ENCODE assay signal across 11 cellular contexts in the genomic region with DNA sequence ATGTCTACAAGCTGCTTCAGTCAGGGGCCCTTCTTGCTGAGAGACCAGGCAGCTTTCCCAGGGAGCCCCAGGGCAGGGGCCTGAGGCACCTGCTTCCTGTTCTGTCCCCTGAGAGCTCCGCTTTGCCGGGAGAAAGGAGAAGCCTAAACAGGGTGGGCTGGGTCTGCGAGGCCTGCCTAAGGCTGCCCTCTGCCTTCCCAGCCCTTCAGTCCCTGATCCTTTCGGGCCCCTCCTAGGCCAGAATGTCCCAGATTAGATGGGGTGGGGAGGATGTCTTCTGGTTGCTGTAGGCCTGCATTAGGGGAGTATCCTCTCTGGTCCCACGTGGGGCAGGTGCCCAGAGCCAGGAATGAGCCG.
A peak's percentile ranks its signal among the peaks of the same experiment; 100 is the strongest.
DNase-seq lines count a peak whose midpoint lies in the region; ATAC-seq, FAIRE-seq and TF ChIP-seq lines count a peak whose summit lies in the region.
"Had no signal": no experiment of that assay in that cellular context is flagged by ENCODE, and none has a peak within 500 bp of the region (broad histone marks: within the 10 kb centered on the region; RNA-seq: fewer than 3 reads in every experiment).

No MANE protein-coding gene starts in this region.

- H2AFZ ChIP-seq in H1 (ENCODE audit: low read length) (no peak overlapping the region), neuronal stem cell (ENCODE audit: low read length) (peak overlapping the region; percentile 53)

- DNase-seq in DMS79 (lab: John Stamatoyannopoulos, UW), result peak; percentile 19
- peak; percentile 69 for DNase-seq in NCI-H1436 (lab: John Stamatoyannopoulos, UW)
- no peak for DNase-seq in H1 (ENCODE audit: low read depth in 1 of 2, low spot score in 2 of 2)
- no peak for DNase-seq in neuronal stem cell (ENCODE audit: low spot score)
- DNase-seq in NCI-H748 treated with DMSO at 0.1 percent for 48 hours (lab: John Stamatoyannopoulos, UW), result no peak
- DNase-seq in GF-D8 (lab: John Stamatoyannopoulos, UW), result no peak
- DNase-seq in left lobe of liver (ENCODE audit: low spot score), result no peak
- DNase-seq: activated CD4-positive, alpha-beta T cell treated with anti-CD3 and anti-CD28 coated beads for 4 hours; stimulated activated naive CD8-positive, alpha-beta T cell treated with anti-CD3 and anti-CD28 coated beads, Interleukin-15, Interleukin-2, amounts not matched to agents 100 U/mL and 50 U/mL, for 24 hours had no signal

- H4K5ac ChIP-seq in H1 (ENCODE audit: insufficient read length, low read depth, low read length), result peak overlapping the region; percentile 53

- H3K27me3 ChIP-seq in H1 (replicated peaks in 1 of 4; ENCODE audit: control insufficient read depth in 3 of 4, extremely low read depth in 1 of 4, insufficient read depth in 3 of 4, low read length in 3 of 4), result no peaks in the 10 kb centered on the region
- H3K27me3 ChIP-seq in neuronal stem cell (ENCODE audit: control insufficient read depth in 3 of 3, insufficient read depth in 3 of 3, low read depth in 1 of 3, low read length in 3 of 3), result no peaks in the 10 kb centered on the region
- H3K27me3 ChIP-seq: SJSA1 had no signal

- FAIRE-seq in H1 (lab: Jason Lieb, UNC), result no peak

- H3K56ac ChIP-seq in H1 (replicated peaks; ENCODE audit: insufficient read length, low read depth, low read length), result peak overlapping the region; percentile 43

- H3K4ac ChIP-seq in H1 (replicated peaks; ENCODE audit: insufficient read length, low read depth, low read length) (peak overlapping the region; percentile 83), neuronal stem cell (ENCODE audit: low read length) (no peak overlapping the region)

- H4K8ac ChIP-seq in H1 (ENCODE audit: extremely low read depth, insufficient read depth, low read length), result 0 out of 2 replicates have a peak overlapping the region, but pooled peaks have one; percentile 47
- no peak overlapping the region for H4K8ac ChIP-seq in neuronal stem cell (ENCODE audit: low read depth, low read length)

- no peak for TF ChIP-seq EP300 in H1 (IDR thresholded peaks at IDR 0.05; ENCODE audit: borderline replicate concordance in 1 of 2, low read depth in 2 of 2, low read length in 2 of 2)

- peaks cover 43 to 70% (median 59%) of the 10 kb centered on the region in 4 experiments for H3K4me1 ChIP-seq in H1 (replicated peaks in 1 of 4; ENCODE audit: control insufficient read depth in 3 of 4, insufficient read depth in 4 of 4, low read length in 3 of 4)
- H3K4me1 ChIP-seq in neuronal stem cell (ENCODE audit: control insufficient read depth in 2 of 2, insufficient read depth in 1 of 2, low read depth in 1 of 2, low read length in 2 of 2), result peaks cover 55 to 58% of the 10 kb centered on the region in 2 donors

- POLR2A ChIA-PET in H1 (lab: Charles Lee; ENCODE audit: partially characterized antibody), result interaction anchor here (0.8 to 6.7 kb wide), 27 partner anchors 8 to 283 kb away, joined by 3 to 60 read pairs (median 4); a partner anchor contains a TSS

- no peak for TF ChIP-seq CTCF in H1 (IDR thresholded peaks at IDR 0.05; ENCODE audit: control extremely low read depth in 1 of 3, insufficient read depth in 1 of 3, low read depth in 1 of 3, low read length in 3 of 3)

- H2BK15ac ChIP-seq in H1 (ENCODE audit: low read length) (0 out of 2 replicates have a peak overlapping the region, but pooled peaks have one; percentile 48), neuronal stem cell (ENCODE audit: low read length) (no peak overlapping the region)

- H2BK5ac ChIP-seq in H1 (ENCODE audit: low read depth, low read length), result peak overlapping the region; percentile 96
- H2BK5ac ChIP-seq in neuronal stem cell (ENCODE audit: low read length), result peak overlapping the region; percentile 97

- peak overlapping the region; percentile 92 for H4K91ac ChIP-seq in H1 (replicated peaks; ENCODE audit: insufficient read length, low read length)
- H4K91ac ChIP-seq in neuronal stem cell (ENCODE audit: low read depth, low read length, poor library complexity), result no peak overlapping the region

- H2BK20ac ChIP-seq in H1 (ENCODE audit: low read length), result peak overlapping the region; percentile 73

- no peaks in the 10 kb centered on the region for H4K20me1 ChIP-seq in H1 (replicated peaks in 1 of 2; ENCODE audit: control insufficient read depth in 1 of 2, insufficient read depth in 2 of 2, low read length in 2 of 2)

- peaks cover 6% of the 10 kb centered on the region; the same call in 1 of the 2 replicates for H3K23me2 ChIP-seq in H1 (ENCODE audit: low read depth, low read length)

- H3K9ac ChIP-seq in H1 (replicated peaks in 1 of 4; ENCODE audit: extremely low read depth in 1 of 4, low read depth in 3 of 4, low read length in 3 of 4), result peak overlapping the region in 3 of 4 experiments; percentile 18 to 79 (median 76); a peak in 4 of 7 replicates
- H3K9ac ChIP-seq in neuronal stem cell (ENCODE audit: low read depth, low read length, poor library complexity), result peak overlapping the region; percentile 33

- H3K14ac ChIP-seq in H1 (ENCODE audit: insufficient read length) (no peak overlapping the region), neuronal stem cell (ENCODE audit: low read length) (no peak overlapping the region)

- H3K79me1 ChIP-seq in H1 (ENCODE audit: low read depth, low read length) (peaks cover 4% of the 10 kb centered on the region; the same call in 1 of the 2 replicates), neuronal stem cell (ENCODE audit: low read depth, low read length) (peaks cover 2% of the 10 kb centered on the region)

- peak in 1 of 2 experiments; percentile 1; a peak in 1 of 4 replicates for TF ChIP-seq RAD21 in H1 (IDR thresholded peaks at IDR 0.05 in 1 of 2, conservative IDR thresholded peaks at IDR 0.05 in 1 of 2; ENCODE audit: low read depth in 2 of 2, low read length in 2 of 2)

- no peaks in the 10 kb centered on the region for H3K36me3 ChIP-seq in H1 (ENCODE audit: control insufficient read depth in 2 of 4, insufficient read depth in 4 of 4, low read length in 3 of 4)
- H3K36me3 ChIP-seq in neuronal stem cell (replicated peaks in 1 of 2; ENCODE audit: control insufficient read depth in 2 of 2, insufficient read depth in 2 of 2, low read length in 2 of 2), result no peaks in the 10 kb centered on the region
- H3K36me3 ChIP-seq: SJSA1 had no signal

- H3K9me3 ChIP-seq in H1 (ENCODE audit: insufficient read depth in 2 of 2, low read depth in 1 of 2, low read length in 1 of 2) (no peaks in the 10 kb centered on the region), neuronal stem cell (replicated peaks in 1 of 2; ENCODE audit: control insufficient read depth in 2 of 2, insufficient read depth in 1 of 2, low read depth in 1 of 2, low read length in 2 of 2) (no peaks in the 10 kb centered on the region)
- H3K9me3 ChIP-seq: SJSA1 had no signal

- H2BK120ac ChIP-seq in H1 (replicated peaks; ENCODE audit: low read depth, low read length), result peak overlapping the region; percentile 81
- peak overlapping the region; percentile 29 for H2BK120ac ChIP-seq in neuronal stem cell (ENCODE audit: low read depth, low read length)

- ATAC-seq in HG03095 (IDR thresholded peaks at IDR 0.05; ENCODE audit: unreplicated experiment) (no peak), left lobe of liver (no peak)
- ATAC-seq: stimulated activated naive CD8-positive, alpha-beta T cell treated with anti-CD3 and anti-CD28 coated beads, Interleukin-15, Interleukin-2, amounts not matched to agents 100 U/mL and 50 U/mL, for 24 hours had no signal

- H3K79me2 ChIP-seq in H1 (ENCODE audit: control insufficient read depth in 1 of 2, insufficient read depth in 2 of 2, low read length in 2 of 2), result peaks cover 0 to 70% of the 10 kb centered on the region in 2 experiments; a peak in 3 of 4 replicates

- H2AK5ac ChIP-seq in H1 (ENCODE audit: low read depth, low read length) (peak overlapping the region; percentile 18; the same call in 1 of the 2 replicates), neuronal stem cell (ENCODE audit: low read depth, low read length) (peak overlapping the region; percentile 21)

- H2BK12ac ChIP-seq in H1 (ENCODE audit: low read depth, low read length) (peak overlapping the region; percentile 99), neuronal stem cell (ENCODE audit: low read length) (no peak overlapping the region)

- peak overlapping the region; percentile 99 for H3K18ac ChIP-seq in H1 (ENCODE audit: extremely low read depth, low read length)
- H3K18ac ChIP-seq in neuronal stem cell (ENCODE audit: low read length), result peak overlapping the region; percentile 95

- H3K4me2 ChIP-seq in H1 (ENCODE audit: insufficient read depth in 1 of 2, low read depth in 2 of 2, low read length in 2 of 2) (peak overlapping the region; percentile 68 to 74), neuronal stem cell (ENCODE audit: insufficient read depth, low read length, poor library complexity, severe bottlenecking) (peak overlapping the region; percentile 46)

- TF ChIP-seq POLR2A in H1 (IDR thresholded peaks at IDR 0.05; ENCODE audit: control extremely low read depth in 1 of 2, low read depth in 2 of 2, low read length in 2 of 2), result no peak

- H3K4me3 ChIP-seq in H1 (ENCODE audit: extremely low read depth in 1 of 4, insufficient read depth in 2 of 4, low read depth in 3 of 4, low read length in 4 of 4) (peak overlapping the region in 2 of 4 experiments; percentile 24 to 48; a peak in 6 of 8 replicates), neuronal stem cell (ENCODE audit: low read length in 2 of 2) (peak overlapping the region in 1 of 2 donors; percentile 37)

- 26% methylated on average over 6 of the region's 6 CpGs; no CpG with 5 or more reads in 1 of the 2 experiments for WGBS in H1 (ENCODE audit: extremely low coverage in 1 of 2, insufficient coverage in 1 of 2, insufficient read length in 1 of 2, insufficient replicate concordance in 2 of 2, low coverage in 1 of 2, low lambda C conversion rate in 2 of 2, missing lambda C conversion rate in 1 of 2), 2 experiments
- no CpG with 5 or more reads among the region's 6 CpGs for WGBS in neuronal stem cell (ENCODE audit: extremely low coverage in 2 of 2, insufficient read length in 2 of 2, insufficient replicate concordance in 1 of 2), 2 donors

- H3K27ac ChIP-seq in H1 (ENCODE audit: low read depth, low read length) (peak overlapping the region; percentile 97), neuronal stem cell (replicated peaks; ENCODE audit: low read length) (peak overlapping the region; percentile 98)
- H3K27ac ChIP-seq: SJSA1 had no signal

- CTCF ChIA-PET in H1 (lab: Charles Lee; ENCODE audit: partially characterized antibody), result interaction anchor here (0.8 to 21.9 kb wide), 19 partner anchors 10 to 188 kb away, joined by 3 to 283 read pairs (median 5); a partner anchor contains a TSS

- H3K23ac ChIP-seq in H1 (ENCODE audit: insufficient read length) (no peak overlapping the region), neuronal stem cell (ENCODE audit: low read depth, low read length, poor library complexity) (no peak overlapping the region)

TF ChIP-seq in H1, 55 proteins besides CTCF, POLR2A, EP300 and RAD21:
- TF ChIP-seq CREB1 (IDR thresholded peaks at IDR 0.05) (0 out of 2 replicates have a peak, but pooled peaks have one; percentile 1), SP2 (IDR thresholded peaks at IDR 0.05; ENCODE audit: low read length) (no peak)

Comparison
In these comparisons a context has a peak if more than half of its experiments do, and no peak if none do; other contexts are left out.
1. DNase-seq: peak in DMS79 (single experiment) and NCI-H1436 (single experiment); none in H1 (0 of 2), neuronal stem cell (single experiment), NCI-H748 treated with DMSO at 0.1 percent for 48 hours (single experiment), GF-D8 (single experiment) and left lobe of liver (single experiment).